ENCODE assay signal across 8 cellular contexts in genomic region chr13:113724780-113725315, GRCh38. TPM values are rescaled to one million over a fixed set of nuclear protein-coding genes. Genes with fewer than 3 reads are reported as not detected.
DNase-seq lines count a peak whose midpoint lies in the region; ATAC-seq and TF ChIP-seq lines count a peak whose summit lies in the region.

No MANE protein-coding gene starts in this region.

- peaks cover 0 to 9% (median 6%) of the 10 kb centered on the region in 4 donors for H3K4me1 ChIP-seq in upper lobe of left lung

- peak; percentile 62 for ATAC-seq in GM19438 (IDR thresholded peaks at IDR 0.05; ENCODE audit: low read depth, unreplicated experiment)
- peak; percentile 92 to 95 for ATAC-seq in upper lobe of left lung (ENCODE audit: low FRiP score in 2 of 2)

- H3K9me3 Mint-ChIP-seq in activated naive CD8-positive, alpha-beta T cell treated with anti-CD3 and anti-CD28 coated beads for 36 hours = no peaks in the 10 kb centered on the region
- H3K9me3 Mint-ChIP-seq in progenitor cell of endocrine pancreas (ENCODE audit: low read depth) = no peaks in the 10 kb centered on the region

- peaks cover 5% of the 10 kb centered on the region for H3K4me1 Mint-ChIP-seq in activated naive CD8-positive, alpha-beta T cell treated with anti-CD3 and anti-CD28 coated beads for 36 hours
- peaks cover 5% of the 10 kb centered on the region for H3K4me1 Mint-ChIP-seq in progenitor cell of endocrine pancreas (ENCODE audit: low read depth)

- DNase-seq in BJ (ENCODE audit: low read depth) = no peak
- DNase-seq in HPDE6-E6E7 (ENCODE audit: extremely low spot score) = peak; percentile 29
- DNase-seq in SK-MEL-5 (ENCODE audit: low read depth, low spot score) = peak; percentile 68
- DNase-seq in activated naive CD8-positive, alpha-beta T cell treated with anti-CD3 and anti-CD28 coated beads for 36 hours = peak; percentile 87
- peak; percentile 91 for DNase-seq in cardiac septum (ENCODE audit: low spot score)
- DNase-seq in progenitor cell of endocrine pancreas (ENCODE audit: low spot score, unreplicated experiment) = peak; percentile 79
- DNase-seq in upper lobe of left lung = peak; percentile 78 to 96

- peak overlapping the region; percentile 31 for H3K4me3 ChIP-seq in BJ (ENCODE audit: low read depth, low read length)
- peak overlapping the region in 3 of 4 donors; percentile 37 to 60 (median 48) for H3K4me3 ChIP-seq in upper lobe of left lung

- intact Hi-C loops in cardiac septum (cut with DNase I) = no loop called here

- H3K27me3 ChIP-seq in BJ (ENCODE audit: control insufficient read depth, insufficient read depth, low read length) (peaks cover 13% of the 10 kb centered on the region), upper lobe of left lung (peaks cover 0 to 7% (median 0%) of the 10 kb centered on the region in 4 donors)

- H3K27ac Mint-ChIP-seq in activated naive CD8-positive, alpha-beta T cell treated with anti-CD3 and anti-CD28 coated beads for 36 hours = peak overlapping the region; percentile 76
- H3K27ac Mint-ChIP-seq in progenitor cell of endocrine pancreas = peak overlapping the region; percentile 98

- CTCF ChIA-PET in BJ (lab: Yijun Ruan, JAX) = interaction anchor here (0.6 to 1.4 kb wide), 11 partner anchors 54 to 223 kb away, joined by 3 to 15 read pairs (median 5); partner anchors contain the start of gene GRK1

- peak overlapping the region; percentile 76 for H3K4me3 Mint-ChIP-seq in activated naive CD8-positive, alpha-beta T cell treated with anti-CD3 and anti-CD28 coated beads for 36 hours
- peak overlapping the region; percentile 82 for H3K4me3 Mint-ChIP-seq in progenitor cell of endocrine pancreas (ENCODE audit: low read depth)

- peaks cover 19% of the 10 kb centered on the region for H3K27me3 Mint-ChIP-seq in activated naive CD8-positive, alpha-beta T cell treated with anti-CD3 and anti-CD28 coated beads for 36 hours
- peaks cover 3% of the 10 kb centered on the region for H3K27me3 Mint-ChIP-seq in progenitor cell of endocrine pancreas

- WGBS in upper lobe of left lung, 2 donors = 0 to 4% methylated on average over 1 to 21 of the region's 36 CpGs

- TF ChIP-seq CTCF in BJ (IDR thresholded peaks at IDR 0.05; ENCODE audit: insufficient read depth, low read depth, low read length) (peak; percentile 92), progenitor cell of endocrine pancreas (IDR thresholded peaks at IDR 0.05; ENCODE audit: unreplicated experiment) (peak; percentile 96), upper lobe of left lung (IDR thresholded peaks at IDR 0.05) (peak; percentile 73 to 93 (median 91))

- H3K36me3 ChIP-seq in BJ (ENCODE audit: control insufficient read depth, insufficient read depth, low read length) (no peaks in the 10 kb centered on the region), upper lobe of left lung (no peaks in the 10 kb centered on the region)

- in situ Hi-C loops in SK-MEL-5 (cut with HindIII; ENCODE audit: low pct_unique_long_range_greater_than_20kb, low sequenced_read_pairs) = no loop called here

- no peaks in the 10 kb centered on the region for H3K9me3 ChIP-seq in upper lobe of left lung

- POLR2A ChIA-PET in BJ (lab: Charles Lee) = no interaction called here

- H3K27ac ChIP-seq in upper lobe of left lung = peak overlapping the region in 3 of 4 donors; percentile 33 to 70 (median 50)

- TF ChIP-seq POLR2A in upper lobe of left lung (IDR thresholded peaks at IDR 0.05) = peak in 1 of 4 donors; percentile 45

- no peak for TF ChIP-seq EP300 in upper lobe of left lung (IDR thresholded peaks at IDR 0.05)

- no peaks in the 10 kb centered on the region for H3K36me3 Mint-ChIP-seq in activated naive CD8-positive, alpha-beta T cell treated with anti-CD3 and anti-CD28 coated beads for 36 hours
- no peaks in the 10 kb centered on the region for H3K36me3 Mint-ChIP-seq in progenitor cell of endocrine pancreas (ENCODE audit: insufficient read depth)

RNA-seq across cellular contexts. Expression of gene TMEM255B, which starts 34.2 kb away (rescaled TPM):
- 1.9 and 2.0 TPM in 2 replicates for polyA plus RNA-seq in BJ (2011; rRNA removed)
- 0.36 and 0.57 TPM in 2 replicates for polyA minus RNA-seq in BJ (2011; rRNA and poly(A)+ RNA removed)
- total RNA-seq in SK-MEL-5 (2014; rRNA removed; shearing (Covaris generic)) = 0.48 and 0.67 TPM in 2 replicates
- 2.6 and 3.0 TPM in 2 replicates for polyA plus RNA-seq in SK-MEL-5 (2015; cell fraction: cytosol; rRNA removed)
- polyA plus RNA-seq in SK-MEL-5 (2015; cell fraction: nucleus; rRNA removed) = 3.8 TPM in 2 replicates
- total RNA-seq in activated naive CD8-positive, alpha-beta T cell treated with anti-CD3 and anti-CD28 coated beads for 36 hours = 1 to 10 TPM; 1.1 to 1.2 TPM
- 10.7 TPM for total RNA-seq in cardiac septum
- 0.91 and 1.5 TPM in 2 replicates for total RNA-seq in progenitor cell of endocrine pancreas
- total RNA-seq in upper lobe of left lung = 10 to 100 TPM in 3 of 6 donors, 1 to 10 TPM in 3; 1.4 to 39.0 (median 13.8) TPM

RNA-seq across cellular contexts. Expression of gene GRK1, which starts 57.8 kb away (rescaled TPM):
- 0.02 TPM in 1 of 2 replicates, not detected in the other for polyA plus RNA-seq in BJ (2011; rRNA removed)
- not detected in 2 replicates for polyA minus RNA-seq in BJ (2011; rRNA and poly(A)+ RNA removed)
- total RNA-seq in SK-MEL-5 (2014; rRNA removed; shearing (Covaris generic)) = not detected in 2 replicates
- polyA plus RNA-seq in SK-MEL-5 (2015; cell fraction: cytosol; rRNA removed) = 0.01 TPM in 1 of 2 replicates, not detected in the other
- not detected in 2 replicates for polyA plus RNA-seq in SK-MEL-5 (2015; cell fraction: nucleus; rRNA removed)
- total RNA-seq in activated naive CD8-positive, alpha-beta T cell treated with anti-CD3 and anti-CD28 coated beads for 36 hours = not detected
- total RNA-seq in cardiac septum (0.48 TPM), progenitor cell of endocrine pancreas (0.73 and 1.1 TPM in 2 replicates), upper lobe of left lung (1 to 10 TPM in 1 of 6 donors, under 1 TPM in 1, not detected in 4; 0.15 to 5.2 TPM)
